25 cellular contexts compared by ENCODE assay signal in the genomic region with DNA sequence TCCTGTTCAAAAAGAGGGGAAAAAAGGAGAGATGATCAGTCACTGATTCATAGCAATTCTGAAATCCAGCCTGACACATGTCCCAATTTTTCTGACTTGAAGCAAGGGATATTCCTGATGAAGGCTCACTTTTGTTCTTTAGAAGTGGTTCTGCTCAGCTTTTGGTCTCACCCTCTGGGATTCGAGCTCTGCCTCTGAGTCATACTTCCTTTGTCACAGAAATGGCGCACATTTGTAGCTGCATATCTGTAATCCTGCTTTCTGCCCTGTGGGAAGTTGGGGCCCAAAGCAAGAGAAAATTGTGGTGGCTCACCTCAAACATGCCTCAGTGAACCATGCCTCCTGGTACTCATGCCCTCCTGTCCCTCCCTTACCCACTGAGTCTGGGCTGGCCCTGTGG. TPM values are rescaled to one million over a fixed set of nuclear protein-coding genes. Genes with fewer than 3 reads are reported as not detected.
A peak's percentile ranks its signal among the peaks of the same experiment; 100 is the strongest.
DNase-seq lines count a peak whose midpoint lies in the region; ATAC-seq, FAIRE-seq and TF ChIP-seq lines count a peak whose summit lies in the region.
"Had no signal": no experiment of that assay in that cellular context is flagged by ENCODE, and none has a peak within 500 bp of the region (broad histone marks: within the 10 kb centered on the region; RNA-seq: fewer than 3 reads in every experiment).

No MANE protein-coding gene starts in this region.

- H3K4me2 ChIP-seq in K562 (ENCODE audit: insufficient read depth, low read length), result no peak overlapping the region
- H3K4me2 ChIP-seq: SK-N-SH had no signal

- no peaks in the 10 kb centered on the region for H3K36me3 ChIP-seq in A673 (ENCODE audit: insufficient read depth, low read length, poor library complexity, severe bottlenecking)
- H3K36me3 ChIP-seq in K562 (ENCODE audit: control insufficient read depth, insufficient read depth, low read length), result no peaks in the 10 kb centered on the region

- no peaks in the 10 kb centered on the region for H3K79me2 ChIP-seq in K562 (ENCODE audit: control insufficient read depth, insufficient read depth, low read length)

- H3K36me3 Mint-ChIP-seq in Calu3 (ENCODE audit: insufficient read depth, unreplicated experiment), result no peaks in the 10 kb centered on the region
- H3K36me3 Mint-ChIP-seq: CD8-positive, alpha-beta T cell; T-cell had no signal

- TF ChIP-seq EP300 in K562 (IDR thresholded peaks at IDR 0.05; ENCODE audit: low read length), result no peak

- POLR2A ChIA-PET in A673 (lab: Charles Lee; ENCODE audit: low non-redundant PET), result no interaction called here
- POLR2A ChIA-PET in K562 (lab: Yijun Ruan, JAX), result interaction anchor here (1.3 to 2.0 kb wide), 2 partner anchors 14 to 18 kb away, joined by 3 to 5 read pairs; no protein-coding TSS in a partner anchor

- CTCF ChIA-PET in A673 (lab: Charles Lee), result no interaction called here
- CTCF ChIA-PET in K562 (lab: Yijun Ruan, JAX; ENCODE audit: low intra/inter-chr PET ratio), result no interaction called here
- CTCF ChIA-PET in Calu3 (lab: Charles Lee), result interaction anchor here (1.3 kb wide), 1 partner anchor 19 kb away, joined by 3 read pairs; no protein-coding TSS in a partner anchor

- intact Hi-C loops in A673 (cut with micrococcal nuclease; ENCODE audit: unreplicated experiment) (no loop called here), K562 (cut with micrococcal nuclease) (no loop called here), Calu3 (cut with micrococcal nuclease; ENCODE audit: unreplicated experiment) (no loop called here)

- H3K4me3 ChIP-seq in A673 (ENCODE audit: low read depth, low read length, poor library complexity, severe bottlenecking) (no peak overlapping the region), K562 (no peak overlapping the region)

- peaks cover 16% of the 10 kb centered on the region for H3K4me1 Mint-ChIP-seq in Calu3 (ENCODE audit: low read depth, unreplicated experiment)
- H3K4me1 Mint-ChIP-seq: T-cell had no signal

- DNase-seq in A673 (ENCODE audit: low spot score), result peak; percentile 11
- DNase-seq in ELR (ENCODE audit: low read depth), result peak; percentile 10
- peak; percentile 7 for DNase-seq in RCC 7860 (ENCODE audit: low spot score)
- no peak for DNase-seq in K562 (ENCODE audit: extremely low read depth in 1 of 4, low spot score in 3 of 4)
- no peak for DNase-seq in hepatic stellate cell (ENCODE audit: low spot score)
- DNase-seq in Calu3, result no peak
- no peak for DNase-seq in GM19239 (ENCODE audit: insufficient read length, low spot score)
- DNase-seq: CD8-positive, alpha-beta T cell; DMS79 treated with DMSO at 0.1 percent for 48 hours; HFFc6; Karpas-422; MM.1S; NCI-H1092 treated with DMSO at 0.1 percent for 48 hours; NCI-H1694; NCI-H2081 treated with DMSO at 0.1 percent for 48 hours; NK-92 treated with Interleukin-12 subunit alpha and Interleukin-12 subunit beta, amount 100 ng/mL, for 24 hours; RPMI8226; SHP77 treated with DMSO at 0.1 percent for 48 hours; SK-N-SH; T-cell had no signal

- no peak overlapping the region; the same call in 1 of the 2 replicates for H2AFZ ChIP-seq in K562 (ENCODE audit: low read depth, low read length)

- H3K27me3 Mint-ChIP-seq in Calu3 (ENCODE audit: unreplicated experiment), result peaks cover 12% of the 10 kb centered on the region

- no peak for FAIRE-seq in RCC 7860 (lab: Jason Lieb, UNC)
- no peak for FAIRE-seq in K562 (lab: Jason Lieb, UNC)
- no peak for FAIRE-seq in GM19239 (lab: Jason Lieb, UNC)
- FAIRE-seq: A204.1, D721Med, G401.6, H1 had no signal

- H3K27me3 ChIP-seq in A673 (replicated peaks; ENCODE audit: insufficient read depth, low read depth, low read length, poor library complexity) (peaks cover 10% of the 10 kb centered on the region), K562 (ENCODE audit: control insufficient read depth in 2 of 2, insufficient read depth in 2 of 2, low read length in 2 of 2) (no peaks in the 10 kb centered on the region; a peak in 1 of 5 replicates)

- TF ChIP-seq CTCF in A673 (conservative IDR thresholded peaks at IDR 0.05; ENCODE audit: low read depth, low read length), result no peak
- no peak for TF ChIP-seq CTCF in K562 (IDR thresholded peaks at IDR 0.05 in 2 of 3, conservative IDR thresholded peaks at IDR 0.05 in 1 of 3; ENCODE audit: insufficient read depth in 2 of 3, low read depth in 1 of 3, low read length in 3 of 3)
- no peak for TF ChIP-seq CTCF in Calu3 (IDR thresholded peaks at IDR 0.05; ENCODE audit: unreplicated experiment)

- no peaks in the 10 kb centered on the region for H3K9me1 ChIP-seq in K562 (ENCODE audit: control insufficient read depth, insufficient read depth, low read length)

- TF ChIP-seq POLR2A in K562 (conservative IDR thresholded peaks at IDR 0.05), result no peak

- ATAC-seq in K562 (no peak), HG03521 (IDR thresholded peaks at IDR 0.05; ENCODE audit: unreplicated experiment) (no peak)
- ATAC-seq: CD8-positive, alpha-beta T cell; T-cell had no signal

- BruUV-seq in A673 (replicated peaks; lab: Mats Ljungman, UMichigan) (no TSS peak), K562 (replicated peaks; lab: Mats Ljungman, UMichigan) (no TSS peak), Calu3 (replicated peaks; lab: Mats Ljungman, UMichigan) (no TSS peak)

- H3K9me3 ChIP-seq in A673 (ENCODE audit: low read depth, low read length, poor library complexity, severe bottlenecking) (no peaks in the 10 kb centered on the region), K562 (replicated peaks; ENCODE audit: control insufficient read depth, insufficient read depth, low read depth, low read length) (no peaks in the 10 kb centered on the region)
- H3K9me3 ChIP-seq: SK-N-SH had no signal

- no peak overlapping the region for H3K27ac Mint-ChIP-seq in Calu3 (ENCODE audit: unreplicated experiment)
- H3K27ac Mint-ChIP-seq: CD8-positive, alpha-beta T cell; HFFc6; T-cell had no signal

- no peaks in the 10 kb centered on the region for H4K20me1 ChIP-seq in K562 (replicated peaks; ENCODE audit: control insufficient read depth, insufficient read depth, low read length)

- 0% methylated on average over 2 of the region's 2 CpGs for WGBS in K562 (ENCODE audit: insufficient coverage, low coverage, missing lambda C conversion rate)

- no peaks in the 10 kb centered on the region for H3K4me1 ChIP-seq in A673 (ENCODE audit: insufficient read depth, low read length, poor library complexity, severe bottlenecking)
- no peaks in the 10 kb centered on the region; a peak in 1 of 5 replicates for H3K4me1 ChIP-seq in K562 (replicated peaks in 1 of 2; ENCODE audit: control insufficient read depth in 2 of 2, insufficient read depth in 2 of 2, low read length in 2 of 2)

- H3K9ac ChIP-seq in K562 (ENCODE audit: insufficient read depth in 1 of 2, low read depth in 2 of 2, low read length in 2 of 2), result no peak overlapping the region
- H3K9ac ChIP-seq: SK-N-SH had no signal

- TF ChIP-seq RAD21 in K562 (CRISPR knock-in tag; conservative IDR thresholded peaks at IDR 0.05 in 1 of 2, IDR thresholded peaks at IDR 0.05 in 1 of 2), result no peak

- no peak overlapping the region for H3K27ac ChIP-seq in A673 (ENCODE audit: low read depth, low read length, poor library complexity, severe bottlenecking)
- no peak overlapping the region for H3K27ac ChIP-seq in K562 (ENCODE audit: extremely low read depth, low read depth, low read length)

- no peaks in the 10 kb centered on the region for H3K9me3 Mint-ChIP-seq in Calu3 (ENCODE audit: low read depth, unreplicated experiment)
- H3K9me3 Mint-ChIP-seq: CD8-positive, alpha-beta T cell had no signal

- in situ Hi-C loops in K562 (cut with MboI), result loop anchor here (25.0 kb wide), 1 partner anchor 1498 kb away; no protein-coding TSS in a partner anchor

- no peak overlapping the region for H3K4me3 Mint-ChIP-seq in Calu3 (ENCODE audit: low read depth, unreplicated experiment)
- H3K4me3 Mint-ChIP-seq: CD8-positive, alpha-beta T cell; HFFc6; T-cell had no signal

TF ChIP-seq in K562, 482 proteins besides CTCF, POLR2A, EP300 and RAD21 (continues in another document):
- TF ChIP-seq, protein P1, sequence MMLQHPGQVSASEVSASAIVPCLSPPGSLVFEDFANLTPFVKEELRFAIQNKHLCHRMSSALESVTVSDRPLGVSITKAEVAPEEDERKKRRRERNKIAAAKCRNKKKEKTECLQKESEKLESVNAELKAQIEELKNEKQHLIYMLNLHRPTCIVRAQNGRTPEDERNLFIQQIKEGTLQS (IDR thresholded peaks at IDR 0.05), result 0 out of 2 replicates have a peak, but pooled peaks have one; percentile 15
- TF ChIP-seq, protein P1 (CRISPR knock-in tag; conservative IDR thresholded peaks at IDR 0.05), result no peak
- no peak for TF ChIP-seq ZFP36 (IDR thresholded peaks at IDR 0.05; ENCODE audit: low read depth, low read length, partially characterized antibody)
- 0 out of 2 replicates have a peak, but pooled peaks have one; percentile 10 for TF ChIP-seq JUND (IDR thresholded peaks at IDR 0.05; ENCODE audit: borderline replicate concordance, low read depth, low read length)
- TF ChIP-seq JUND (tag; IDR thresholded peaks at IDR 0.05; ENCODE audit: borderline replicate concordance, low read depth, low read length), result no peak
- no peak for TF ChIP-seq ZNF584 (CRISPR knock-in tag; IDR thresholded peaks at IDR 0.05; ENCODE audit: low read depth)

RNA-seq across cellular contexts. Expression of a gene that starts 22.3 kb away (rescaled TPM):
- total RNA-seq in A673 (2021) (0.24 and 0.50 TPM in 2 replicates), K562 (2014; rRNA removed) (0.41 and 0.45 TPM in 2 replicates), K562 (2014; rRNA removed; fragmentation: Illumina TruSeq; extraction: Trizol) (0.13 and 0.22 TPM in 2 replicates), K562 (2015; rRNA removed; fragmentation: Illumina TruSeq; extraction: Trizol) (0.23 and 0.43 TPM in 2 replicates), K562 (2021) (0.35 and 0.36 TPM in 2 replicates), Calu3 (2022) (1.9 and 4.9 TPM in 2 replicates)
- total RNA-seq in K562 (2011; cell fraction: chromatin; rRNA removed; ENCODE audit: low replicate concordance), result 0.39 and 0.55 TPM in 2 replicates
- 0.66 and 0.67 TPM in 2 replicates for total RNA-seq in K562 (2011; cell fraction: nucleolus; rRNA removed)
- 0.22 and 0.31 TPM in 2 replicates for total RNA-seq in K562 (2011; cell fraction: nucleoplasm; rRNA removed)
- polyA plus RNA-seq in K562 (2011; rRNA removed) (0.23 and 0.25 TPM in 2 replicates), K562 (2014; fragmentation: Illumina TruSeq; extraction: Trizol) (0.17 and 0.25 TPM in 2 replicates), K562 (2014; fragmentation: Nextera tagmentation; extraction: Ambion mirVana) (under 1 TPM in 1 of 2 experiments, not detected in 1; 0.04 TPM), K562 (2014; rRNA removed) (0.33 and 0.86 TPM in 2 replicates)
- 0.10 and 0.48 TPM in 2 replicates for polyA plus RNA-seq in K562 (2011; cell fraction: cytosol; rRNA removed)
- 0.29 and 0.31 TPM in 2 replicates for polyA plus RNA-seq in K562 (2011; cell fraction: nucleus; rRNA removed)
- 0.15 and 0.35 TPM in 2 replicates for polyA plus RNA-seq in K562 (2012)
- 0.33 and 0.35 TPM in 2 replicates for polyA minus RNA-seq in K562 (2011; rRNA and poly(A)+ RNA removed)
- polyA minus RNA-seq in K562 (2011; cell fraction: cytosol; rRNA and poly(A)+ RNA removed), result not detected in 2 replicates
- polyA minus RNA-seq in K562 (2011; cell fraction: nucleus; rRNA and poly(A)+ RNA removed), result 0.67 TPM in 2 replicates
- total RNA-seq: CD8-positive, alpha-beta T cell had no signal

Comparison
In these comparisons a context has a peak if more than half of its experiments do, and no peak if none do; other contexts are left out.
1. DNase-seq: peak in A673 (single experiment), ELR (single experiment) and RCC 7860 (single experiment); none in K562 (0 of 4), hepatic stellate cell (single experiment), Calu3 (single experiment) and GM19239 (single experiment).